ENCODE assay signal across 11 cellular contexts in the genomic region with DNA sequence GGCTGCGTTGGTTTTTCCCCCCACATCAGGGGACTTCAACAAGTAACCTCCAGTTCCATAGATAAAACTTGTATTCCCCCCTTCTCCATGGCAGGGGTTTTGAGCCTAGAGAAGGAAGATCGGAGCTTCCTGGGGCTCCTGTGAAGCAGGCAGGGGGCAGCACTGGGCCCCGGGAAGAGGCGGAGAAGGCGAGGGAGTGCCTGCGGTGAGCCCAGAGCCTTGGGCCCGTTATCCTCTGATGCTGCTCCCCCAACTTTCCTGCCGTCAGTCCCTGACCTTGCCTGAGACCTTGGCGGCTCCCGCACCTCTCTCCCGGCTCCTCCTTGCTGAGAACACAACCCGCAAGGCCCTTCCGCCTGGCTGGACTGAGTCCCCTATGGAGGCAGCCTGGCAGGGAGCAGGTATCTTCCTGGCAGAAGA. TPM values are rescaled to one million over a fixed set of nuclear protein-coding genes. Genes with fewer than 3 reads are reported as not detected.
DNase-seq lines count a peak whose midpoint lies in the region; TF ChIP-seq lines count a peak whose summit lies in the region.
"Had no signal": no experiment of that assay in that cellular context is flagged by ENCODE, and none has a peak within 500 bp of the region (broad histone marks: within the 10 kb centered on the region; RNA-seq: fewer than 3 reads in every experiment).

No MANE protein-coding gene starts in this region.

- H3K36me3 ChIP-seq in sigmoid colon, result no peaks in the 10 kb centered on the region
- H3K36me3 ChIP-seq in vagina, result no peaks in the 10 kb centered on the region
- H3K36me3 ChIP-seq: left lung had no signal

- H3K27me3 Mint-ChIP-seq in activated CD4-positive, alpha-beta T cell treated with anti-CD3 and anti-CD28 coated beads, Interleukin-2, amount 10 ng/mL, durations not matched to agents 7 days and 5 days, result no peaks in the 10 kb centered on the region
- no peaks in the 10 kb centered on the region for H3K27me3 Mint-ChIP-seq in IgD-negative memory B cell

- H3K4me1 Mint-ChIP-seq in activated CD4-positive, alpha-beta T cell treated with anti-CD3 and anti-CD28 coated beads, Interleukin-2, amount 10 ng/mL, durations not matched to agents 7 days and 5 days, result peaks cover 39% of the 10 kb centered on the region
- peaks cover 20 to 34% (median 27%) of the 10 kb centered on the region in 3 donors for H3K4me1 Mint-ChIP-seq in IgD-negative memory B cell

- CTCF ChIA-PET in activated CD4-positive, alpha-beta T cell treated with anti-CD3 and anti-CD28 coated beads, Interleukin-2, amount 10 ng/mL, durations not matched to agents 7 days and 5 days (lab: Charles Lee), result interaction anchor here (2.2 to 3.9 kb wide), 2 partner anchors 10 to 13 kb away, joined by 9 to 25 read pairs; no protein-coding TSS in a partner anchor

- intact Hi-C loops in sigmoid colon (cut with DNase I) (no loop called here), vagina (cut with DNase I) (no loop called here)

- no peak overlapping the region for H3K27ac Mint-ChIP-seq in activated CD4-positive, alpha-beta T cell treated with anti-CD3 and anti-CD28 coated beads, Interleukin-2, amount 10 ng/mL, durations not matched to agents 7 days and 5 days
- no peak overlapping the region for H3K27ac Mint-ChIP-seq in IgD-negative memory B cell

- WGBS in sigmoid colon, 2 donors, result 39 to 79% methylated on average over 13 of the region's 13 CpGs

- TF ChIP-seq EP300 in sigmoid colon (IDR thresholded peaks at IDR 0.05), result no peak

- H3K27me3 ChIP-seq in sigmoid colon (no peaks in the 10 kb centered on the region), vagina (peaks cover 7% of the 10 kb centered on the region)

- H3K4me1 ChIP-seq in sigmoid colon (peaks cover 0 to 34% (median 30%) of the 10 kb centered on the region in 4 donors), vagina (peaks cover 40% of the 10 kb centered on the region)

- H3K36me3 Mint-ChIP-seq in activated CD4-positive, alpha-beta T cell treated with anti-CD3 and anti-CD28 coated beads, Interleukin-2, amount 10 ng/mL, durations not matched to agents 7 days and 5 days (ENCODE audit: low read depth), result peaks cover 6% of the 10 kb centered on the region
- no peaks in the 10 kb centered on the region for H3K36me3 Mint-ChIP-seq in IgD-negative memory B cell

- POLR2A ChIA-PET in activated CD4-positive, alpha-beta T cell treated with anti-CD3 and anti-CD28 coated beads, Interleukin-2, amount 10 ng/mL, durations not matched to agents 7 days and 5 days (lab: Charles Lee), result no interaction called here

- H3K4me3 ChIP-seq in epithelial cell of proximal tubule (ENCODE audit: low read depth, low read length) (no peak overlapping the region), sigmoid colon (no peak overlapping the region), vagina (peak overlapping the region in 1 of 2 donors; percentile 50)

- H3K9me3 Mint-ChIP-seq in activated CD4-positive, alpha-beta T cell treated with anti-CD3 and anti-CD28 coated beads, Interleukin-2, amount 10 ng/mL, durations not matched to agents 7 days and 5 days, result no peaks in the 10 kb centered on the region
- H3K9me3 Mint-ChIP-seq in IgD-negative memory B cell, result no peaks in the 10 kb centered on the region

- no peaks in the 10 kb centered on the region for H3K9me3 ChIP-seq in sigmoid colon
- H3K9me3 ChIP-seq in vagina, result no peaks in the 10 kb centered on the region
- H3K9me3 ChIP-seq: left lung had no signal

- peak overlapping the region; percentile 95 for H3K4me3 Mint-ChIP-seq in activated CD4-positive, alpha-beta T cell treated with anti-CD3 and anti-CD28 coated beads, Interleukin-2, amount 10 ng/mL, durations not matched to agents 7 days and 5 days
- peak overlapping the region in 3 of 4 donors; percentile 63 to 100 (median 67) for H3K4me3 Mint-ChIP-seq in IgD-negative memory B cell

- TF ChIP-seq CTCF in epithelial cell of proximal tubule (conservative IDR thresholded peaks at IDR 0.05; ENCODE audit: low read depth, low read length), result peak; percentile 24
- no peak for TF ChIP-seq CTCF in sigmoid colon (IDR thresholded peaks at IDR 0.05)
- no peak for TF ChIP-seq CTCF in vagina (IDR thresholded peaks at IDR 0.05)

- DNase-seq in activated CD4-positive, alpha-beta T cell treated with anti-CD3 and anti-CD28 coated beads, Interleukin-2, amount 10 ng/mL, durations not matched to agents 7 days and 5 days, result no peak
- DNase-seq in activated CD4-positive, alpha-beta T cell treated with anti-CD3 and anti-CD28 coated beads for 4 hours, result no peak
- no peak for DNase-seq in epithelial cell of proximal tubule (ENCODE audit: low read depth)
- peak; percentile 62 for DNase-seq in sigmoid colon
- no peak for DNase-seq in NCI-H2081 treated with DMSO at 0.1 percent for 48 hours (lab: John Stamatoyannopoulos, UW)
- DNase-seq in HuH-7 (ENCODE audit: low spot score), result no peak
- DNase-seq in vagina (ENCODE audit: extremely low spot score in 2 of 2), result no peak
- DNase-seq: MM.1S had no signal

- TF ChIP-seq POLR2A in sigmoid colon (IDR thresholded peaks at IDR 0.05), result no peak
- TF ChIP-seq POLR2A in vagina (IDR thresholded peaks at IDR 0.05), result no peak

- H3K27ac ChIP-seq in sigmoid colon (no peak overlapping the region), vagina (no peak overlapping the region)
- H3K27ac ChIP-seq: left lung had no signal

RNA-seq across cellular contexts. Expression of gene LIPE, which starts 2.5 kb away (rescaled TPM):
- 10 to 100 TPM; 27.7 to 29.5 TPM for total RNA-seq in activated CD4-positive, alpha-beta T cell treated with anti-CD3 and anti-CD28 coated beads, Interleukin-2, amount 10 ng/mL, durations not matched to agents 7 days and 5 days
- polyA plus RNA-seq in IgD-negative memory B cell, result 15.0 TPM
- 3.7 and 11.4 TPM in 2 replicates for total RNA-seq in epithelial cell of proximal tubule
- total RNA-seq in sigmoid colon, result 10 to 100 TPM in 1 of 4 donors, 1 to 10 TPM in 3; 1.6 to 38.5 (median 7.5) TPM
- 10 to 100 TPM in 1 of 3 donors, 1 to 10 TPM in 2; 3.0 to 48.0 (median 3.9) TPM for polyA plus RNA-seq in sigmoid colon
- total RNA-seq in vagina, result 102 TPM

RNA-seq across cellular contexts. Expression of gene CXCL17, which starts 18.0 kb away (rescaled TPM):
- total RNA-seq in activated CD4-positive, alpha-beta T cell treated with anti-CD3 and anti-CD28 coated beads, Interleukin-2, amount 10 ng/mL, durations not matched to agents 7 days and 5 days, result not detected
- polyA plus RNA-seq in IgD-negative memory B cell (0.25 TPM), sigmoid colon (1 to 10 TPM in 1 of 3 donors, under 1 TPM in 1, not detected in 1; 0.90 to 1.2 TPM)
- total RNA-seq in epithelial cell of proximal tubule (not detected in 2 replicates), sigmoid colon (not detected), vagina (2.9 TPM)
- total RNA-seq: renal cortical epithelial cell had no signal

RNA-seq across cellular contexts. Expression of gene CNFN, which starts 34.6 kb away (rescaled TPM):
- not detected for total RNA-seq in activated CD4-positive, alpha-beta T cell treated with anti-CD3 and anti-CD28 coated beads, Interleukin-2, amount 10 ng/mL, durations not matched to agents 7 days and 5 days
- 42.5 TPM for polyA plus RNA-seq in IgD-negative memory B cell
- 5.0 and 5.7 TPM in 2 replicates for total RNA-seq in epithelial cell of proximal tubule
- not detected for total RNA-seq in sigmoid colon
- 10 to 100 TPM in 1 of 3 donors, 1 to 10 TPM in 2; 6.1 to 21.0 (median 9.7) TPM for polyA plus RNA-seq in sigmoid colon
- total RNA-seq in vagina, result 106 TPM
- total RNA-seq: renal cortical epithelial cell had no signal

Comparison
In these comparisons a context has a peak if more than half of its experiments do, and no peak if none do; other contexts are left out.
1. RNA of gene CNFN, which starts 34.6 kb away (total RNA-seq): 106 TPM in vagina (single experiment); 5.0 to 5.7 TPM in epithelial cell of proximal tubule, not detected in activated CD4-positive, alpha-beta T cell treated with anti-CD3 and anti-CD28 coated beads, Interleukin-2, amount 10 ng/mL, durations not matched to agents 7 days and 5 days and not detected in sigmoid colon; every median in the first group is over 10 times any median in the second.